ENCODE assay signal across 9 cellular contexts in genomic region chr6:3814539-3814938, GRCh38. TPM values are rescaled to one million over a fixed set of nuclear protein-coding genes. Genes with fewer than 3 reads are reported as not detected.
"Had no signal": no experiment of that assay in that cellular context is flagged by ENCODE, and none has a peak within 500 bp of the region (broad histone marks: within the 10 kb centered on the region; RNA-seq: fewer than 3 reads in every experiment).

No MANE protein-coding gene starts in this region.

- H3K4me3 Mint-ChIP-seq: H9, IgD-negative memory B cell had no signal

- H3K27me3 Mint-ChIP-seq: IgD-negative memory B cell had no signal

- FAIRE-seq: H54 had no signal

- H3K36me3 Mint-ChIP-seq: IgD-negative memory B cell had no signal

- H3K27ac ChIP-seq: GM23248 had no signal

- H3K27ac Mint-ChIP-seq: H9, IgD-negative memory B cell had no signal

- DNase-seq: GM23248, GOT3, H9, HCEC 1CT, Kasumi-1, KG1 had no signal

- H3K9me3 Mint-ChIP-seq: IgD-negative memory B cell had no signal

- H2AFZ ChIP-seq: GM23248 had no signal

- H3K4me3 ChIP-seq: GM23248 had no signal

- H3K9ac ChIP-seq: GM23248 had no signal

RNA-seq across cellular contexts. Expression of gene FAM50B, which starts 34.6 kb away (rescaled TPM):
- total RNA-seq: HT-29 had no signal
